Comparison of ENCODE assay signal across 2 cellular contexts in the genomic region with DNA sequence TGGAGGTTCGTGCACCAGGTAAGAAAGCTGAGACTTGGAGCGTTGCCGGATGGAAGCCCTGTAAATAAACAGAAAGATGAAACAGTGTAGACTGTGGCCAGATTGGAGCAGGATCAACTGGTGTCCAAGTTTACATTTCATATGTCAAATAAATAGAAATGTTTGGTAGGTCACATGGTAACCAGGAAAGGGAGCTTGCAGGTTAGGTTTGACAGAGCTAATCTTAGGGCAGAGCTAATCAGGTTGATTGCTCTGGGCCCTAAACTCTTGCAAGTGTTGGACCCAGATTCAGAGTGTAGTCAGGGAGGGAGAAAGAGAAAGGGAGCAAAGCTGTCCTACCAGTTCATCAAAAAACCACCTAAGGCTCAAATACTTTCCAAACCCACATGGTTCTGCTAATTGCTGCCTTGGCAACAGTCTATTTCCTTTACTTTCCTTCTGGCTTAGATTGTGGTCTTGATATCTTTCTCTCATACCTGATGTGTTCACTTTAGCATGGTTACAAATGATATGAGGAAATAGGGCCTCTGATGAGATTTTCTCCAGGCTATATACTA.
TF ChIP-seq lines count a peak whose summit lies in the region.

No MANE protein-coding gene starts in this region.

TF ChIP-seq in liver, 16 proteins besides CTCF, POLR2A, EP300 and RAD21 (continued from another document):
- peak; percentile 23 for TF ChIP-seq SP1 (IDR thresholded peaks at IDR 0.05)

TF ChIP-seq in HepG2, 621 proteins besides CTCF, POLR2A, EP300 and RAD21 (continued from another document):
- TF ChIP-seq ZNF678 (CRISPR knock-in tag; IDR thresholded peaks at IDR 0.05) (no peak), HOXA7 (CRISPR knock-in tag; IDR thresholded peaks at IDR 0.05) (no peak), YEATS4 (CRISPR knock-in tag; IDR thresholded peaks at IDR 0.05; ENCODE audit: borderline replicate concordance) (no peak), ISL2 (CRISPR knock-in tag; IDR thresholded peaks at IDR 0.05) (no peak), SAP130 (CRISPR knock-in tag; IDR thresholded peaks at IDR 0.05; ENCODE audit: low read depth) (no peak), RCOR2 (CRISPR knock-in tag; IDR thresholded peaks at IDR 0.05) (no peak), BRD4 (CRISPR knock-in tag; IDR thresholded peaks at IDR 0.05) (no peak)
- TF ChIP-seq, protein P1, sequence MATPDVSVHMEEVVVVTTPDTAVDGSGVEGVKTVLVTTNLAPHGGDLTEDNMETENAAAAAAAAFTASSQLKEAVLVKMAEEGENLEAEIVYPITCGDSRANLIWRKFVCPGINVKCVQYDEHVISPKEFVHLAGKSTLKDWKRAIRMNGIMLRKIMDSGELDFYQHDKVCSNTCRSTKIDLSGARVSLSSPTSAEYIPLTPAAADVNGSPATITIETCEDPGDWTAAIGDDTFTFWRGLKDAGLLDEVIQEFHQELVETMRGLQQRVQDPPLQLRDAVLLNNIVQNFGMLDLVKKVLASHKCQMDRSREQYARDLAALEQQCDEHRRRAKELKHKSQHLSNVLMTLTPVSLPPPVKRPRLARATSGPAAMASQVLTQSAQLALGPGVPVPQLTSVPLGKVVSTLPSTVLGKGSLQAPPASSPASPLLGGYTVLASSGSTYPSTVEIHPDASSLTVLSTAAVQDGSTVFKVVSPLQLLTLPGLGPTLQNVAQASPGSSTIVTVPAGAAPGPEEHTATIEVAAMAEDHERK (CRISPR knock-in tag; IDR thresholded peaks at IDR 0.05; ENCODE audit: low read depth), result no peak
- TF ChIP-seq, protein P2, sequence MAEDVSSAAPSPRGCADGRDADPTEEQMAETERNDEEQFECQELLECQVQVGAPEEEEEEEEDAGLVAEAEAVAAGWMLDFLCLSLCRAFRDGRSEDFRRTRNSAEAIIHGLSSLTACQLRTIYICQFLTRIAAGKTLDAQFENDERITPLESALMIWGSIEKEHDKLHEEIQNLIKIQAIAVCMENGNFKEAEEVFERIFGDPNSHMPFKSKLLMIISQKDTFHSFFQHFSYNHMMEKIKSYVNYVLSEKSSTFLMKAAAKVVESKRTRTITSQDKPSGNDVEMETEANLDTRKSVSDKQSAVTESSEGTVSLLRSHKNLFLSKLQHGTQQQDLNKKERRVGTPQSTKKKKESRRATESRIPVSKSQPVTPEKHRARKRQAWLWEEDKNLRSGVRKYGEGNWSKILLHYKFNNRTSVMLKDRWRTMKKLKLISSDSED (CRISPR knock-in tag; IDR thresholded peaks at IDR 0.05), result no peak
- TF ChIP-seq, protein P3, sequence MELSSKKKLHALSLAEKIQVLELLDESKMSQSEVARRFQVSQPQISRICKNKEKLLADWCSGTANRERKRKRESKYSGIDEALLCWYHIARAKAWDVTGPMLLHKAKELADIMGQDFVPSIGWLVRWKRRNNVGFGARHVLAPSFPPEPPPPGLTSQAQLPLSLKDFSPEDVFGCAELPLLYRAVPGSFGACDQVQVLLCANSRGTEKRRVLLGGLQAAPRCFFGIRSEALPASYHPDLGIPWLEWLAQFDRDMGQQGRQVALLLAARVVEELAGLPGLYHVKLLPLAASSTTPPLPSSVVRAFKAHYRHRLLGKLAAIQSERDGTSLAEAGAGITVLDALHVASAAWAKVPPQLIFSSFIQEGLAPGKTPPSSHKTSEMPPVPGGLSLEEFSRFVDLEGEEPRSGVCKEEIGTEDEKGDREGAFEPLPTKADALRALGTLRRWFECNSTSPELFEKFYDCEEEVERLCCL (CRISPR knock-in tag; IDR thresholded peaks at IDR 0.05; ENCODE audit: borderline replicate concordance), result no peak
- TF ChIP-seq, protein P4, sequence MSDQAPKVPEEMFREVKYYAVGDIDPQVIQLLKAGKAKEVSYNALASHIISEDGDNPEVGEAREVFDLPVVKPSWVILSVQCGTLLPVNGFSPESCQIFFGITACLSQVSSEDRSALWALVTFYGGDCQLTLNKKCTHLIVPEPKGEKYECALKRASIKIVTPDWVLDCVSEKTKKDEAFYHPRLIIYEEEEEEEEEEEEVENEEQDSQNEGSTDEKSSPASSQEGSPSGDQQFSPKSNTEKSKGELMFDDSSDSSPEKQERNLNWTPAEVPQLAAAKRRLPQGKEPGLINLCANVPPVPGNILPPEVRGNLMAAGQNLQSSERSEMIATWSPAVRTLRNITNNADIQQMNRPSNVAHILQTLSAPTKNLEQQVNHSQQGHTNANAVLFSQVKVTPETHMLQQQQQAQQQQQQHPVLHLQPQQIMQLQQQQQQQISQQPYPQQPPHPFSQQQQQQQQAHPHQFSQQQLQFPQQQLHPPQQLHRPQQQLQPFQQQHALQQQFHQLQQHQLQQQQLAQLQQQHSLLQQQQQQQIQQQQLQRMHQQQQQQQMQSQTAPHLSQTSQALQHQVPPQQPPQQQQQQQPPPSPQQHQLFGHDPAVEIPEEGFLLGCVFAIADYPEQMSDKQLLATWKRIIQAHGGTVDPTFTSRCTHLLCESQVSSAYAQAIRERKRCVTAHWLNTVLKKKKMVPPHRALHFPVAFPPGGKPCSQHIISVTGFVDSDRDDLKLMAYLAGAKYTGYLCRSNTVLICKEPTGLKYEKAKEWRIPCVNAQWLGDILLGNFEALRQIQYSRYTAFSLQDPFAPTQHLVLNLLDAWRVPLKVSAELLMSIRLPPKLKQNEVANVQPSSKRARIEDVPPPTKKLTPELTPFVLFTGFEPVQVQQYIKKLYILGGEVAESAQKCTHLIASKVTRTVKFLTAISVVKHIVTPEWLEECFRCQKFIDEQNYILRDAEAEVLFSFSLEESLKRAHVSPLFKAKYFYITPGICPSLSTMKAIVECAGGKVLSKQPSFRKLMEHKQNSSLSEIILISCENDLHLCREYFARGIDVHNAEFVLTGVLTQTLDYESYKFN (CRISPR knock-in tag; conservative IDR thresholded peaks at IDR 0.05), result no peak
- TF ChIP-seq, protein P5, sequence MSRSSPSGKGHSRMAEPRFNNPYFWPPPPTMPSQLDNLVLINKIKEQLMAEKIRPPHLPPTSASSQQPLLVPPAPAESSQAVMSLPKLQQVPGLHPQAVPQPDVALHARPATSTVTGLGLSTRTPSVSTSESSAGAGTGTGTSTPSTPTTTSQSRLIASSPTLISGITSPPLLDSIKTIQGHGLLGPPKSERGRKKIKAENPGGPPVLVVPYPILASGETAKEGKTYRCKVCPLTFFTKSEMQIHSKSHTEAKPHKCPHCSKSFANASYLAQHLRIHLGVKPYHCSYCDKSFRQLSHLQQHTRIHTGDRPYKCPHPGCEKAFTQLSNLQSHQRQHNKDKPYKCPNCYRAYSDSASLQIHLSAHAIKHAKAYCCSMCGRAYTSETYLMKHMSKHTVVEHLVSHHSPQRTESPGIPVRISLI (CRISPR knock-in tag; IDR thresholded peaks at IDR 0.05; ENCODE audit: borderline replicate concordance), result no peak
- TF ChIP-seq, protein P6, sequence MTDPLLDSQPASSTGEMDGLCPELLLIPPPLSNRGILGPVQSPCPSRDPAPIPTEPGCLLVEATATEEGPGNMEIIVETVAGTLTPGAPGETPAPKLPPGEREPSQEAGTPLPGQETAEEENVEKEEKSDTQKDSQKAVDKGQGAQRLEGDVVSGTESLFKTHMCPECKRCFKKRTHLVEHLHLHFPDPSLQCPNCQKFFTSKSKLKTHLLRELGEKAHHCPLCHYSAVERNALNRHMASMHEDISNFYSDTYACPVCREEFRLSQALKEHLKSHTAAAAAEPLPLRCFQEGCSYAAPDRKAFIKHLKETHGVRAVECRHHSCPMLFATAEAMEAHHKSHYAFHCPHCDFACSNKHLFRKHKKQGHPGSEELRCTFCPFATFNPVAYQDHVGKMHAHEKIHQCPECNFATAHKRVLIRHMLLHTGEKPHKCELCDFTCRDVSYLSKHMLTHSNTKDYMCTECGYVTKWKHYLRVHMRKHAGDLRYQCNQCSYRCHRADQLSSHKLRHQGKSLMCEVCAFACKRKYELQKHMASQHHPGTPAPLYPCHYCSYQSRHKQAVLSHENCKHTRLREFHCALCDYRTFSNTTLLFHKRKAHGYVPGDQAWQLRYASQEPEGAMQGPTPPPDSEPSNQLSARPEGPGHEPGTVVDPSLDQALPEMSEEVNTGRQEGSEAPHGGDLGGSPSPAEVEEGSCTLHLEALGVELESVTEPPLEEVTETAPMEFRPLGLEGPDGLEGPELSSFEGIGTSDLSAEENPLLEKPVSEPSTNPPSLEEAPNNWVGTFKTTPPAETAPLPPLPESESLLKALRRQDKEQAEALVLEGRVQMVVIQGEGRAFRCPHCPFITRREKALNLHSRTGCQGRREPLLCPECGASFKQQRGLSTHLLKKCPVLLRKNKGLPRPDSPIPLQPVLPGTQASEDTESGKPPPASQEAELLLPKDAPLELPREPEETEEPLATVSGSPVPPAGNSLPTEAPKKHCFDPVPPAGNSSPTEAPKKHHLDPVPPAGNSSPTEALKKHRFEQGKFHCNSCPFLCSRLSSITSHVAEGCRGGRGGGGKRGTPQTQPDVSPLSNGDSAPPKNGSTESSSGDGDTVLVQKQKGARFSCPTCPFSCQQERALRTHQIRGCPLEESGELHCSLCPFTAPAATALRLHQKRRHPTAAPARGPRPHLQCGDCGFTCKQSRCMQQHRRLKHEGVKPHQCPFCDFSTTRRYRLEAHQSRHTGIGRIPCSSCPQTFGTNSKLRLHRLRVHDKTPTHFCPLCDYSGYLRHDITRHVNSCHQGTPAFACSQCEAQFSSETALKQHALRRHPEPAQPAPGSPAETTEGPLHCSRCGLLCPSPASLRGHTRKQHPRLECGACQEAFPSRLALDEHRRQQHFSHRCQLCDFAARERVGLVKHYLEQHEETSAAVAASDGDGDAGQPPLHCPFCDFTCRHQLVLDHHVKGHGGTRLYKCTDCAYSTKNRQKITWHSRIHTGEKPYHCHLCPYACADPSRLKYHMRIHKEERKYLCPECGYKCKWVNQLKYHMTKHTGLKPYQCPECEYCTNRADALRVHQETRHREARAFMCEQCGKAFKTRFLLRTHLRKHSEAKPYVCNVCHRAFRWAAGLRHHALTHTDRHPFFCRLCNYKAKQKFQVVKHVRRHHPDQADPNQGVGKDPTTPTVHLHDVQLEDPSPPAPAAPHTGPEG (CRISPR knock-in tag; IDR thresholded peaks at IDR 0.05), result no peak
